In the genomic region with DNA sequence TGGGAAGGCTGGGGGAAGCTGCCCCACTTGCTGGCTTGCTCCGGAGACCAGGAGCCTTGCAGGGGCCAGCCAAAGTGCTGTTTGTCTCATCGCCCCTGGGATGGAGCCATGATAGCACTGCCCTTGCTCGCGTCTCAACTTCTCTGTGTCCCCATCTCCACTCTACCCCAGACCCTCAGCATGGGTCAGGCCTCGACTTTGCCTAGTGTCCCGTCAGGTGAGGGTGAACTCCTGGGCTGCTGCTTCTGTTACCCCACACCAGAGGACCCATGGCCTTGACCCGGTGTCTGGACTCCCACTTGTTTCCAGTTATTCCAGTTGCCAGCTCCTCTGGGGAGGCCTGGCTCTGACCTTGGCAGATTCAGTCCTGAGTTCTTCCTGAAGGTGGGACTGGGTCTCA, we compare ENCODE assay signal across 1 cellular context.
TF ChIP-seq lines count a peak whose summit lies in the region.

No MANE protein-coding gene starts in this region.

TF ChIP-seq in IMR-90, 13 proteins besides CTCF, POLR2A, EP300 and RAD21:
- TF ChIP-seq MAZ (IDR thresholded peaks at IDR 0.05; ENCODE audit: borderline replicate concordance, low read depth, low read length), result no peak
- no peak for TF ChIP-seq NFE2L2 (IDR thresholded peaks at IDR 0.05; ENCODE audit: low read depth, low read length)
- no peak for TF ChIP-seq FOS (IDR thresholded peaks at IDR 0.05; ENCODE audit: low read depth, low read length)
- no peak for TF ChIP-seq CHD1 (IDR thresholded peaks at IDR 0.05; ENCODE audit: low read depth, low read length)
- no peak for TF ChIP-seq RFX5 (IDR thresholded peaks at IDR 0.05; ENCODE audit: low read depth, low read length)
- TF ChIP-seq, protein P1, sequence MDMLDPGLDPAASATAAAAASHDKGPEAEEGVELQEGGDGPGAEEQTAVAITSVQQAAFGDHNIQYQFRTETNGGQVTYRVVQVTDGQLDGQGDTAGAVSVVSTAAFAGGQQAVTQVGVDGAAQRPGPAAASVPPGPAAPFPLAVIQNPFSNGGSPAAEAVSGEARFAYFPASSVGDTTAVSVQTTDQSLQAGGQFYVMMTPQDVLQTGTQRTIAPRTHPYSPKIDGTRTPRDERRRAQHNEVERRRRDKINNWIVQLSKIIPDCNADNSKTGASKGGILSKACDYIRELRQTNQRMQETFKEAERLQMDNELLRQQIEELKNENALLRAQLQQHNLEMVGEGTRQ (IDR thresholded peaks at IDR 0.05; ENCODE audit: low read depth, low read length), result no peak
- no peak for TF ChIP-seq RCOR1 (IDR thresholded peaks at IDR 0.05; ENCODE audit: insufficient replicate concordance, low read length)
- TF ChIP-seq CEBPB (IDR thresholded peaks at IDR 0.05; ENCODE audit: low read depth, low read length), result no peak
- no peak for TF ChIP-seq MXI1 (IDR thresholded peaks at IDR 0.05; ENCODE audit: borderline replicate concordance, low read depth, low read length)
